ENCODE assay signal across 6 cellular contexts in genomic region chr16:383326-384020, GRCh38. TPM values are rescaled to one million over a fixed set of nuclear protein-coding genes. Genes with fewer than 3 reads are reported as not detected.
DNase-seq lines count a peak whose midpoint lies in the region; ATAC-seq and TF ChIP-seq lines count a peak whose summit lies in the region.

No MANE protein-coding gene starts in this region.

- peak overlapping the region in 52 of 59 donors; percentile 12 to 99 (median 90) for H3K4me3 ChIP-seq in dorsolateral prefrontal cortex

- H3K27me3 ChIP-seq in dorsolateral prefrontal cortex, result no peaks in the 10 kb centered on the region

- peak overlapping the region in 49 of 59 donors; percentile 2 to 96 (median 90) for H3K27ac ChIP-seq in dorsolateral prefrontal cortex

- ATAC-seq in Right ventricle myocardium inferior (no peak), GM19455 (IDR thresholded peaks at IDR 0.05; ENCODE audit: unreplicated experiment) (no peak)

- peak; percentile 54 for DNase-seq in Right ventricle myocardium inferior (ENCODE audit: missing footprints)
- no peak for DNase-seq in cardiac septum (ENCODE audit: low spot score)
- DNase-seq in dorsolateral prefrontal cortex, result no peak
- peak; percentile 62 for DNase-seq in renal cortical epithelial cell (ENCODE audit: low read depth)
- no peak for DNase-seq in AG08396 (ENCODE audit: low spot score)

- TF ChIP-seq CTCF in dorsolateral prefrontal cortex (IDR thresholded peaks at IDR 0.05 in 54 of 56, conservative IDR thresholded peaks at IDR 0.05 in 2 of 56; ENCODE audit: low read depth in 1 of 56, partially characterized antibody in 56 of 56), result peak in 1 of 56 donors; percentile 3

- intact Hi-C loops in Right ventricle myocardium inferior (cut with DNase I), result no loop called here
- intact Hi-C loops in cardiac septum (cut with DNase I), result no loop called here
- intact Hi-C loops in dorsolateral prefrontal cortex (cut with DNase I), result no loop called here

RNA-seq across cellular contexts. Expression of gene PGAP6, which starts 1.7 kb away (rescaled TPM):
- total RNA-seq in Right ventricle myocardium inferior (32.1 TPM), cardiac septum (42.8 TPM), dorsolateral prefrontal cortex (10 to 100 TPM; 16.0 to 41.4 (median 25.9) TPM), renal cortical epithelial cell (87.2 and 92.8 TPM in 2 replicates)

RNA-seq across cellular contexts. Expression of gene MRPL28, which starts 13.1 kb away (rescaled TPM):
- 83.1 TPM for total RNA-seq in Right ventricle myocardium inferior
- total RNA-seq in cardiac septum, result 60.1 TPM
- total RNA-seq in dorsolateral prefrontal cortex, result 10 to 100 TPM; 38.3 to 94.6 (median 65.9) TPM
- 59.4 and 95.9 TPM in 2 replicates for total RNA-seq in renal cortical epithelial cell

RNA-seq across cellular contexts. Expression of gene NME4, which starts 13.5 kb away (rescaled TPM):
- total RNA-seq in Right ventricle myocardium inferior (91.3 TPM), cardiac septum (65.0 TPM), dorsolateral prefrontal cortex (10 to 100 TPM; 27.9 to 89.2 (median 49.4) TPM), renal cortical epithelial cell (27.6 and 50.0 TPM in 2 replicates)

RNA-seq across cellular contexts. Expression of gene DECR2, which starts 18.2 kb away (rescaled TPM):
- total RNA-seq in Right ventricle myocardium inferior (10.6 TPM), cardiac septum (11.6 TPM), dorsolateral prefrontal cortex (10 to 100 TPM in 108 of 120 experiments, 1 to 10 TPM in 12; 7.2 to 23.9 (median 13.5) TPM), renal cortical epithelial cell (13.0 and 17.5 TPM in 2 replicates)

RNA-seq across cellular contexts. Expression of gene AXIN1, which starts 30.9 kb away (rescaled TPM):
- total RNA-seq in Right ventricle myocardium inferior (12.8 TPM), cardiac septum (13.5 TPM), dorsolateral prefrontal cortex (10 to 100 TPM; 13.3 to 34.4 (median 19.8) TPM), renal cortical epithelial cell (38.7 and 43.5 TPM in 2 replicates)

Comparison
In these comparisons a context has a peak if more than half of its experiments do, and no peak if none do; other contexts are left out.
1. DNase-seq: peak in Right ventricle myocardium inferior (single experiment) and renal cortical epithelial cell (single experiment); none in cardiac septum (single experiment), dorsolateral prefrontal cortex (0 of 10) and AG08396 (single experiment).